ENCODE assay signal across 1 cellular context in the genomic region with DNA sequence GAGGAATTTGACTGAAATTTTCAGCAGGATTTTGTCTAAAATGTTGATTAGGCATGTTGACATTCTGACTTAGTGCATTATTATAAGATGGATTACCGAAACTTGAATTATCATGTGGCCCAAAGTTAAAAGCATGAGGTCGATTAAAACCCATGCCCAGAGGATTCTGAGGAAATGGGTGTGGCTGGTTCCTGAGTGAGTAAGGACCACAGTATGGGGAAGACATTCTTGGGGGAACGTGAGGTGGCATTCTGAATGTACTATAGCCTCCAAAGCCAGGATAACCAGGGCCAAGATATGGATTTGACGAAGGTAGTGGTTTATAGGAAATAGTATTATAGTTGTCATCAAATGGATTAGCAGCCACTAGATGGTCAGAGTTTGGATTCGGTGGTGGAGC.
TF ChIP-seq lines count a peak whose summit lies in the region.

No MANE protein-coding gene starts in this region.

TF ChIP-seq in IMR-90, 13 proteins besides CTCF, POLR2A, EP300 and RAD21:
- TF ChIP-seq MXI1 (IDR thresholded peaks at IDR 0.05; ENCODE audit: borderline replicate concordance, low read depth, low read length) (no peak), RFX5 (IDR thresholded peaks at IDR 0.05; ENCODE audit: low read depth, low read length) (no peak)
TF ChIP-seq in IMR-90: peak in this region for 0.
